28 cellular contexts compared by ENCODE assay signal in genomic region chr3:14218355-14218754, GRCh38.
"Had no signal": no experiment of that assay in that cellular context is flagged by ENCODE, and none has a peak within 500 bp of the region (broad histone marks: within the 10 kb centered on the region; RNA-seq: fewer than 3 reads in every experiment).

No MANE protein-coding gene starts in this region.

- H3K36me3 ChIP-seq: left lung, lower lobe of right lung, neural progenitor cell, neutrophil, right lobe of liver, stomach, thyroid gland, transverse colon, upper lobe of left lung, vagina had no signal

- H3K4me2 ChIP-seq: neural progenitor cell had no signal

- DNase-seq: hypothalamus; immature natural killer cell; kidney; left colon; left lung; lower lobe of right lung; mammary epithelial cell; mesenchymal stem cell; naive thymus-derived CD8-positive, alpha-beta T cell; occipital lobe; psoas muscle; right lobe of liver; stimulated activated CD4-positive, alpha-beta T cell treated with anti-CD3 and anti-CD28 coated beads, Interleukin-12 subunit alpha, Interleukin-12 subunit beta, amount 100 ng/mL, for 4 hours; stimulated activated CD4-positive, alpha-beta T cell treated with anti-CD3 and anti-CD28 coated beads, Interleukin-15, amount 100 ng/mL, for 24 hours; stimulated activated CD4-positive, alpha-beta T cell treated with anti-CD3 and anti-CD28 coated beads, Interleukin-2, amount 100 ng/mL, for 24 hours; stimulated activated CD4-positive, alpha-beta T cell treated with anti-CD3 and anti-CD28 coated beads, Interleukin-4, amount 100 ng/mL, for 1 hour; stimulated activated naive B cell treated with anti-CD40 and anti-IgM and Interleukin-4, amounts not matched to agents 10 μg/mL and 1 μg/mL and 100 μg/mL, for 72 hours; stimulated activated naive CD8-positive, alpha-beta T cell treated with anti-CD3 and anti-CD28 coated beads, Interleukin-15, Interleukin-2, amounts not matched to agents 100 U/mL and 50 U/mL, for 24 hours; stomach; testis; thyroid gland; transverse colon; upper lobe of left lung had no signal

- H3K27ac ChIP-seq: left lung, lower lobe of right lung, neural progenitor cell, neutrophil, parathyroid adenoma, psoas muscle, right lobe of liver, skin epidermis, stomach, testis, thyroid gland, transverse colon, upper lobe of left lung, vagina had no signal

- H2AFZ ChIP-seq: neural progenitor cell, parathyroid adenoma had no signal

- ATAC-seq: left colon; left lung; lower lobe of right lung; naive thymus-derived CD8-positive, alpha-beta T cell; psoas muscle; right lobe of liver; stimulated activated naive B cell treated with anti-CD40 and anti-IgM and Interleukin-4, amounts not matched to agents 10 μg/mL and 1 μg/mL and 100 μg/mL, for 72 hours; stimulated activated naive CD8-positive, alpha-beta T cell treated with anti-CD3 and anti-CD28 coated beads, Interleukin-15, Interleukin-2, amounts not matched to agents 100 U/mL and 50 U/mL, for 24 hours had no signal

- H3K4me3 ChIP-seq: left lung, lower lobe of right lung, neural progenitor cell, psoas muscle, right lobe of liver, skin epidermis, stomach, testis, thyroid gland, transverse colon, upper lobe of left lung, vagina had no signal

- H3K79me2 ChIP-seq: parathyroid adenoma had no signal

- H3K4me1 ChIP-seq: left lung, lower lobe of right lung, neural progenitor cell, parathyroid adenoma, right lobe of liver, testis, upper lobe of left lung, vagina had no signal

- H3K9me3 ChIP-seq: neutrophil, right lobe of liver, testis, thyroid gland, vagina had no signal
